Comparison of ENCODE assay signal across 8 cellular contexts in the genomic region with DNA sequence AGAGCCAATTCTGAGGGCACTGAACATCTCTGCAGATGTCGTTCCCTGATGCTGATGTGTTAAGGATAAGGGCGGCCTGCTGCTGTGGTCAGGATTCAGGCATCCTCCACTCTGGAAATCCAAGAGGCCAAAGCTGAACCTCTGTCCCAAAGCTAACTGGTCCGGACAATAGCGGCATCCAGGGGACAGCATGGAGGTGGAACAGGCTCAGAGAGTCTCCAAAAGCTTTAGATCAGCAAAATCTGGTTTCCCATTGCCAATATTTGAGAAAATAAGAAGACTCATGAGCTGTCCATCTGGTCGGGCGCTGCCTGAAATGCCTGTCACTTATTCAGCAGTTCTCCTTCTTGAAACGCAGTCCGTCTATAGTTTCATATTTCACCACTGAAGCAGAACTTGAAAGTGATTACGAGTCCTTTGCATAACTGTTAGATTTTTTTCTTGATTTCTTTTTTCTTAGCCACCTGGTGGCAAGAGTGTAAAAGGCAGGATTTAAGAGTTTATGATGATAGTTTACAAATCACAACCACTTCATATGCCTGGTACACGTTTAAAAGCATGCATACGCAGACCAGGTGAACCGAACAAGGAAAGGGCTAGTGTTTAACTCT. TPM values are rescaled to one million over a fixed set of nuclear protein-coding genes. Genes with fewer than 3 reads are reported as not detected.
DNase-seq lines count a peak whose midpoint lies in the region; ATAC-seq, FAIRE-seq and TF ChIP-seq lines count a peak whose summit lies in the region.

No MANE protein-coding gene starts in this region.

- FAIRE-seq in endothelial cell of umbilical vein (lab: Jason Lieb, UNC), result peak; percentile 73

- H3K4me2 ChIP-seq in OCI-LY1 (ENCODE audit: low read length), result no peak overlapping the region
- H3K4me2 ChIP-seq in endothelial cell of umbilical vein (ENCODE audit: insufficient read depth, low read length), result no peak overlapping the region

- H3K79me2 ChIP-seq in OCI-LY1 (ENCODE audit: insufficient read depth, low read length), result no peaks in the 10 kb centered on the region
- no peaks in the 10 kb centered on the region for H3K79me2 ChIP-seq in endothelial cell of umbilical vein (ENCODE audit: control insufficient read depth, insufficient read depth, low read length)

- WGBS in ovary, 3 donors, result 78 to 82% (median 81%) methylated on average over 12 of the region's 12 CpGs

- dilution Hi-C loops in endothelial cell of umbilical vein (cut with MboI; ENCODE audit: extremely low pct_ligation_motif_present, low sequenced_read_pairs), result no loop called here

- no TSS peak for BruUV-seq in endothelial cell of umbilical vein (replicated peaks; lab: Mats Ljungman, UMichigan)

- intact Hi-C loops in endothelial cell of umbilical vein (cut with micrococcal nuclease) (loop anchor here (1.0 kb wide), 1 partner anchor 886 kb away; no protein-coding TSS in a partner anchor), ovary (cut with DNase I) (no loop called here)

- H3K9me2 ChIP-seq in OCI-LY1 (ENCODE audit: low read depth, low read length), result no peaks in the 10 kb centered on the region

- no peaks in the 10 kb centered on the region for H4K20me1 ChIP-seq in OCI-LY1 (ENCODE audit: insufficient read depth, low read length)
- H4K20me1 ChIP-seq in endothelial cell of umbilical vein (replicated peaks; ENCODE audit: control insufficient read depth, extremely low read depth, insufficient read depth, low read length), result no peaks in the 10 kb centered on the region

- POLR2A ChIA-PET in endothelial cell of umbilical vein (lab: Charles Lee), result no interaction called here

- H3K9ac ChIP-seq in OCI-LY1 (ENCODE audit: low read length), result no peak overlapping the region
- no peak overlapping the region for H3K9ac ChIP-seq in endothelial cell of umbilical vein (replicated peaks; ENCODE audit: extremely low read depth, insufficient read depth, low read length)

- H3K9me3 ChIP-seq in OCI-LY1 (ENCODE audit: low read length), result no peaks in the 10 kb centered on the region
- no peaks in the 10 kb centered on the region for H3K9me3 ChIP-seq in endothelial cell of umbilical vein (replicated peaks; ENCODE audit: control insufficient read depth, insufficient read depth, low read length)
- H3K9me3 ChIP-seq in ovary, result no peaks in the 10 kb centered on the region

- no peak for TF ChIP-seq EP300 in ovary (IDR thresholded peaks at IDR 0.05)

- H3K9me1 ChIP-seq in endothelial cell of umbilical vein (replicated peaks; ENCODE audit: control insufficient read depth, extremely low read depth, insufficient read depth, low read length), result no peaks in the 10 kb centered on the region

- no peak overlapping the region for H3K4me3 ChIP-seq in OCI-LY1 (ENCODE audit: low read depth, low read length, poor library complexity, severe bottlenecking)
- no peak overlapping the region for H3K4me3 ChIP-seq in endothelial cell of umbilical vein (replicated peaks in 1 of 3; ENCODE audit: insufficient read depth in 1 of 3, low read depth in 1 of 3, low read length in 3 of 3)
- no peak overlapping the region for H3K4me3 ChIP-seq in skeletal muscle cell (ENCODE audit: low read depth, low read length)
- no peak overlapping the region for H3K4me3 ChIP-seq in ovary

- H3K27ac ChIP-seq in OCI-LY1 (ENCODE audit: low read depth, low read length, poor library complexity, severe bottlenecking) (no peak overlapping the region), endothelial cell of umbilical vein (ENCODE audit: insufficient read depth, low read depth, low read length) (no peak overlapping the region), ovary (no peak overlapping the region)

- H3K36me3 ChIP-seq in OCI-LY1 (ENCODE audit: insufficient read depth, low read length) (no peaks in the 10 kb centered on the region), endothelial cell of umbilical vein (ENCODE audit: control insufficient read depth in 2 of 2, extremely low read depth in 1 of 2, insufficient read depth in 2 of 2, low read length in 2 of 2) (no peaks in the 10 kb centered on the region), ovary (no peaks in the 10 kb centered on the region)

- no peaks in the 10 kb centered on the region for H3K27me3 ChIP-seq in OCI-LY1 (ENCODE audit: insufficient read depth, low read length)
- H3K27me3 ChIP-seq in endothelial cell of umbilical vein (ENCODE audit: control insufficient read depth in 2 of 2, insufficient read depth in 2 of 2, low read length in 2 of 2), result no peaks in the 10 kb centered on the region
- H3K27me3 ChIP-seq in ovary, result no peaks in the 10 kb centered on the region

- peak; percentile 47 for DNase-seq in EH (ENCODE audit: low read depth)
- DNase-seq in GM19238 (ENCODE audit: insufficient read length, low spot score), result peak; percentile 39
- peak; percentile 52 for DNase-seq in endothelial cell of umbilical vein (ENCODE audit: low read depth, low spot score)
- DNase-seq in skeletal muscle cell (ENCODE audit: low read depth), result peak; percentile 36
- no peak for DNase-seq in ovary
- no peak for DNase-seq in activated effector memory CD4-positive, alpha-beta T cell treated with anti-CD3 and anti-CD28 coated beads, Interleukin-2, amount 50 U/mL, for 16 hours

- H3K4me1 ChIP-seq in OCI-LY1 (ENCODE audit: insufficient read depth, low read length, severe bottlenecking) (no peaks in the 10 kb centered on the region), endothelial cell of umbilical vein (ENCODE audit: control insufficient read depth, extremely low read depth, insufficient read depth, low read length) (peaks cover 13% of the 10 kb centered on the region), ovary (ENCODE audit: insufficient read depth) (peaks cover 5% of the 10 kb centered on the region)

- H2AFZ ChIP-seq in OCI-LY1 (ENCODE audit: low read length), result no peak overlapping the region
- H2AFZ ChIP-seq in endothelial cell of umbilical vein (ENCODE audit: low read depth, low read length), result no peak overlapping the region

- CTCF ChIA-PET in endothelial cell of umbilical vein (lab: Charles Lee), result interaction anchor here (1.1 to 1.2 kb wide), 2 partner anchors 12 to 27 kb away, joined by 3 to 4 read pairs; no protein-coding TSS in a partner anchor

- ATAC-seq in HG03097 (IDR thresholded peaks at IDR 0.05; ENCODE audit: low FRiP score, unreplicated experiment), result peak; percentile 76

- peak; percentile 61 for TF ChIP-seq CTCF in OCI-LY1 (IDR thresholded peaks at IDR 0.05; ENCODE audit: low read length)
- peak; percentile 28 to 35 for TF ChIP-seq CTCF in endothelial cell of umbilical vein (IDR thresholded peaks at IDR 0.05; ENCODE audit: extremely low read depth in 1 of 2, insufficient read depth in 1 of 2, low read depth in 1 of 2, low read length in 2 of 2)
- no peak for TF ChIP-seq CTCF in ovary (IDR thresholded peaks at IDR 0.05)

- TF ChIP-seq POLR2A in endothelial cell of umbilical vein (IDR thresholded peaks at IDR 0.05; ENCODE audit: low read depth, low read length), result no peak
- no peak for TF ChIP-seq POLR2A in ovary (IDR thresholded peaks at IDR 0.05)

- H3F3A ChIP-seq in OCI-LY1 (ENCODE audit: insufficient read depth, low read length), result no peaks in the 10 kb centered on the region

TF ChIP-seq in endothelial cell of umbilical vein, 7 proteins besides CTCF, POLR2A, EP300 and RAD21:
- no peak for TF ChIP-seq FOS (IDR thresholded peaks at IDR 0.05; ENCODE audit: borderline replicate concordance, insufficient read depth, low read length)
- TF ChIP-seq GATA2 (IDR thresholded peaks at IDR 0.05; ENCODE audit: insufficient read depth, insufficient read length, low read depth, low read length), result no peak
- TF ChIP-seq JUN (IDR thresholded peaks at IDR 0.05; ENCODE audit: borderline replicate concordance, insufficient read depth, insufficient read length, low read depth), result no peak
- TF ChIP-seq MAX (IDR thresholded peaks at IDR 0.05; ENCODE audit: insufficient read depth, insufficient read length), result no peak
- TF ChIP-seq EZH2 (IDR thresholded peaks at IDR 0.05; ENCODE audit: borderline replicate concordance, low read depth, low read length, severe bottlenecking), result no peak
- TF ChIP-seq POLR2AphosphoS5 (IDR thresholded peaks at IDR 0.05; ENCODE audit: insufficient read depth, low read depth, low read length), result no peak
- TF ChIP-seq MYC (IDR thresholded peaks at IDR 0.05; ENCODE audit: low read depth, low read length), result no peak
TF ChIP-seq in endothelial cell of umbilical vein: peak in this region for 0.

RNA-seq across cellular contexts. Expression of gene GGACT, which starts 45.9 kb away (rescaled TPM):
- total RNA-seq in endothelial cell of umbilical vein, result 5.4 and 6.5 TPM in 2 replicates
- 2.5 and 2.9 TPM in 2 replicates for polyA plus RNA-seq in endothelial cell of umbilical vein
- 2.4 and 3.2 TPM in 2 replicates for polyA plus RNA-seq in endothelial cell of umbilical vein (2011; cell fraction: cytosol; rRNA removed)
- 1.8 and 2.0 TPM in 2 replicates for polyA plus RNA-seq in endothelial cell of umbilical vein (2011; cell fraction: nucleus; rRNA removed)
- 6.5 and 6.9 TPM in 2 replicates for polyA plus RNA-seq in endothelial cell of umbilical vein (2012)
- polyA minus RNA-seq in endothelial cell of umbilical vein, result 1.8 and 2.4 TPM in 2 replicates
- polyA minus RNA-seq in endothelial cell of umbilical vein (2011; cell fraction: cytosol; rRNA and poly(A)+ RNA removed), result 0.31 TPM
- 1.3 and 1.9 TPM in 2 replicates for polyA minus RNA-seq in endothelial cell of umbilical vein (2011; cell fraction: nucleus; rRNA and poly(A)+ RNA removed)
- 1 to 10 TPM; 1.9 to 7.4 (median 3.7) TPM for total RNA-seq in ovary
- 1 to 10 TPM; 1.8 to 2.7 TPM for polyA plus RNA-seq in ovary

Comparison
In these comparisons a context has a peak if more than half of its experiments do, and no peak if none do; other contexts are left out.
1. DNase-seq: peak in EH (single experiment), GM19238 (single experiment), endothelial cell of umbilical vein (single experiment) and skeletal muscle cell (single experiment); none in ovary (0 of 5) and activated effector memory CD4-positive, alpha-beta T cell treated with anti-CD3 and anti-CD28 coated beads, Interleukin-2, amount 50 U/mL, for 16 hours (single experiment).
2. CTCF ChIP-seq: peak in OCI-LY1 (single experiment) and endothelial cell of umbilical vein (2 of 2); none in ovary (0 of 3).